ENCODE assay signal across 1 cellular context in genomic region chr3:184249412-184250166, GRCh38.
TF ChIP-seq lines count a peak whose summit lies in the region.

Gene EEF1AKMT4, plus strand, starts transcription at chr3:184249672. Its CDS starts 23 bp downstream, at chr3:184249695.

TF ChIP-seq in SK-N-SH, 30 proteins besides CTCF, POLR2A, EP300 and RAD21 (continued from another document):
- TF ChIP-seq, protein P1, sequence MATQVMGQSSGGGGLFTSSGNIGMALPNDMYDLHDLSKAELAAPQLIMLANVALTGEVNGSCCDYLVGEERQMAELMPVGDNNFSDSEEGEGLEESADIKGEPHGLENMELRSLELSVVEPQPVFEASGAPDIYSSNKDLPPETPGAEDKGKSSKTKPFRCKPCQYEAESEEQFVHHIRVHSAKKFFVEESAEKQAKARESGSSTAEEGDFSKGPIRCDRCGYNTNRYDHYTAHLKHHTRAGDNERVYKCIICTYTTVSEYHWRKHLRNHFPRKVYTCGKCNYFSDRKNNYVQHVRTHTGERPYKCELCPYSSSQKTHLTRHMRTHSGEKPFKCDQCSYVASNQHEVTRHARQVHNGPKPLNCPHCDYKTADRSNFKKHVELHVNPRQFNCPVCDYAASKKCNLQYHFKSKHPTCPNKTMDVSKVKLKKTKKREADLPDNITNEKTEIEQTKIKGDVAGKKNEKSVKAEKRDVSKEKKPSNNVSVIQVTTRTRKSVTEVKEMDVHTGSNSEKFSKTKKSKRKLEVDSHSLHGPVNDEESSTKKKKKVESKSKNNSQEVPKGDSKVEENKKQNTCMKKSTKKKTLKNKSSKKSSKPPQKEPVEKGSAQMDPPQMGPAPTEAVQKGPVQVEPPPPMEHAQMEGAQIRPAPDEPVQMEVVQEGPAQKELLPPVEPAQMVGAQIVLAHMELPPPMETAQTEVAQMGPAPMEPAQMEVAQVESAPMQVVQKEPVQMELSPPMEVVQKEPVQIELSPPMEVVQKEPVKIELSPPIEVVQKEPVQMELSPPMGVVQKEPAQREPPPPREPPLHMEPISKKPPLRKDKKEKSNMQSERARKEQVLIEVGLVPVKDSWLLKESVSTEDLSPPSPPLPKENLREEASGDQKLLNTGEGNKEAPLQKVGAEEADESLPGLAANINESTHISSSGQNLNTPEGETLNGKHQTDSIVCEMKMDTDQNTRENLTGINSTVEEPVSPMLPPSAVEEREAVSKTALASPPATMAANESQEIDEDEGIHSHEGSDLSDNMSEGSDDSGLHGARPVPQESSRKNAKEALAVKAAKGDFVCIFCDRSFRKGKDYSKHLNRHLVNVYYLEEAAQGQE (IDR thresholded peaks at IDR 0.05; ENCODE audit: low read depth, low read length): no peak
